In genomic region chr3:134860141-134860540, GRCh38 we compare ENCODE assay signal across 21 cellular contexts.
"Had no signal": no experiment of that assay in that cellular context is flagged by ENCODE, and none has a peak within 500 bp of the region (broad histone marks: within the 10 kb centered on the region; RNA-seq: fewer than 3 reads in every experiment).

No MANE protein-coding gene starts in this region.

- H3K27ac ChIP-seq: colonic mucosa, esophagus squamous epithelium, gastrocnemius medialis, lower lobe of right lung, ovary, prostate gland, thyroid gland, upper lobe of right lung had no signal

- ATAC-seq: activated CD8-positive, alpha-beta memory T cell treated with anti-CD3 and anti-CD28 coated beads, Interleukin-2, amount 10 ng/mL, durations not matched to agents 7 days and 5 days; activated CD8-positive, alpha-beta T cell treated with anti-CD3 and anti-CD28 coated beads for 36 hours; gastrocnemius medialis; lower lobe of right lung; natural killer cell; stimulated activated naive CD8-positive, alpha-beta T cell treated with anti-CD3 and anti-CD28 coated beads, Interleukin-15, Interleukin-2, amounts not matched to agents 100 U/mL and 50 U/mL, for 24 hours; upper lobe of right lung had no signal

- DNase-seq: activated CD4-positive, alpha-beta T cell treated with anti-CD3 and anti-CD28 coated beads, Interleukin-2, amount 10 ng/mL, durations not matched to agents 7 days and 5 days; activated CD4-positive, CD25-positive, alpha-beta regulatory T cell treated with anti-CD3 and anti-CD28 coated beads, Interleukin-2, amount 50 U/mL, for 72 hours; activated CD8-positive, alpha-beta memory T cell treated with anti-CD3 and anti-CD28 coated beads, Interleukin-2, amount 10 ng/mL, durations not matched to agents 7 days and 5 days; activated CD8-positive, alpha-beta T cell treated with anti-CD3 and anti-CD28 coated beads for 36 hours; activated gamma-delta T cell; aorta; colonic mucosa; esophagus squamous epithelium; gastrocnemius medialis; hypothalamus; lower lobe of right lung; natural killer cell; ovary; stimulated activated CD4-positive, alpha-beta T cell treated with anti-CD3 and anti-CD28 coated beads, Interleukin-4, amount 100 ng/mL, for 4 hours; stimulated activated naive CD8-positive, alpha-beta T cell treated with anti-CD3 and anti-CD28 coated beads, Interleukin-15, Interleukin-2, amounts not matched to agents 100 U/mL and 50 U/mL, for 24 hours; T-helper 1 cell; thyroid gland; upper lobe of right lung; WERI-Rb-1 had no signal

- H3K4me1 ChIP-seq: colonic mucosa, esophagus squamous epithelium, lower lobe of right lung, prostate gland, thyroid gland, upper lobe of right lung had no signal

- H3K4me3 ChIP-seq: colonic mucosa, dorsolateral prefrontal cortex, esophagus squamous epithelium, gastrocnemius medialis, lower lobe of right lung, ovary, prostate gland, thyroid gland, upper lobe of right lung had no signal

- H3K9me3 ChIP-seq: colonic mucosa, esophagus squamous epithelium, gastrocnemius medialis, lower lobe of right lung, ovary, prostate gland, thyroid gland, upper lobe of right lung had no signal

- H3K27me3 ChIP-seq: colonic mucosa, dorsolateral prefrontal cortex, esophagus squamous epithelium, gastrocnemius medialis, ovary, thyroid gland, upper lobe of right lung had no signal
